Comparison of ENCODE assay signal across 9 cellular contexts in the genomic region with DNA sequence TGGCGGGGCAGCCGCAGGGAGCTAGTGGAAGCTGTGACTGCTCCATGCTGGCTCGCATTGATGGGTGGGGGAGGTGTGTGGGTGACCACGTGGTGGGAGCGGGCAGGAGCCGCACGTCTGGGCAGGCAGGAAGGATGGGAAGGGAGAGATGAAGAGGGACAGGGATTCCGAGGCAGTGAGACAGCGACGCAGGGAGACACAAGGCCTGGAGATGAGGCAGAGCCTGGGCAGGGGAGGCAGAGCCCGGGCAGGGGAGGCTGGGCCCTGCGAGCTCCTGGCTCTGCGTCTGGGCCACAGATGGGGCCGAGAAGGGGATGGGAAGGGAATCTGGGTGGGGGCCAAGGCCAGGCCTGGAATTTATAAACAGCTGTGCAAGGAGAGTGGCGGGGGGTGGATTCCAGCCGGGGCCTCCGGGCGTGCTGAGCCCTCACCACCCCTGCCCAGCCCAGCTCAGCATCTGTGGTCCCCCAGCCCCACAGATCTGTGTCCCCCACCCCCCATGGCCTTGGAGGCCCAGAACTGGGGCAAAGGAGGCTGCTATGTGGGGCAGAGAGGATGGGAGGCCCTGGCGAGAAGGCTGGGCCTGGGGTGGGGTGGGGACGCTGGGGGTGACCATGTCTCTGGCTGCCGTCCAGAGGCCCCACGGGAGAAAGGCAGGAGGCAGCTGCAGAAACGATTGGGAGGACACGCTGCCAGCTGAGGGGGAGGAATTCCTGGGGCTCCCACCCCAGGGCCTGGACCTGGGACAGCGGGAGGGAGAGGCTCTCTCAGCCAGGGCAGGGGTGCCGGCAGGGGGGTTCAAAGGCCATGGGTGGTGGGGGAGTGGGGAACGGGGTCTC. TPM values are rescaled to one million over a fixed set of nuclear protein-coding genes. Genes with fewer than 3 reads are reported as not detected.
A peak's percentile ranks its signal among the peaks of the same experiment; 100 is the strongest.
DNase-seq lines count a peak whose midpoint lies in the region; TF ChIP-seq lines count a peak whose summit lies in the region.
"Had no signal": no experiment of that assay in that cellular context is flagged by ENCODE, and none has a peak within 500 bp of the region (broad histone marks: within the 10 kb centered on the region; RNA-seq: fewer than 3 reads in every experiment).

No MANE protein-coding gene starts in this region.

- H3K9ac ChIP-seq in endodermal cell (ENCODE audit: extremely low read depth, low read length, poor library complexity, severe bottlenecking) = no peak overlapping the region

- H3K4me3 Mint-ChIP-seq in endodermal cell (no peak overlapping the region), mesothelial cell of epicardium (peak overlapping the region; percentile 41)
- H3K4me3 Mint-ChIP-seq: CD4-positive, CD25-positive, alpha-beta regulatory T cell had no signal

- DNase-seq in A172 (ENCODE audit: low spot score) (peak; percentile 87), NCI-H2171 treated with DMSO at 0.1 percent for 48 hours (lab: John Stamatoyannopoulos, UW) (peak; percentile 83), endodermal cell (peak; percentile 64), mesothelial cell of epicardium (ENCODE audit: low spot score in 2 of 2, unreplicated experiment in 2 of 2) (peak; percentile 71 to 77), vagina (ENCODE audit: extremely low spot score in 2 of 2) (peak in 1 of 2 donors; percentile 98), DMS79 (lab: John Stamatoyannopoulos, UW) (no peak), HuH-7 (ENCODE audit: low spot score) (no peak), NOMO-1 (lab: John Stamatoyannopoulos, UW; ENCODE audit: unreplicated experiment in 2 of 2) (no peak)
- DNase-seq: CD4-positive, CD25-positive, alpha-beta regulatory T cell had no signal

- peaks cover 15% of the 10 kb centered on the region for H3K9me3 Mint-ChIP-seq in endodermal cell
- peaks cover 3% of the 10 kb centered on the region for H3K9me3 Mint-ChIP-seq in mesothelial cell of epicardium

- H3K36me3 ChIP-seq in endodermal cell (ENCODE audit: control insufficient read depth, insufficient read depth, low read length) (no peaks in the 10 kb centered on the region), vagina (peaks cover 0 to 13% of the 10 kb centered on the region in 2 donors)

- H3K27ac Mint-ChIP-seq in endodermal cell = no peak overlapping the region
- peak overlapping the region; percentile 93 for H3K27ac Mint-ChIP-seq in mesothelial cell of epicardium

- peak in 1 of 2 donors; percentile 14 for TF ChIP-seq POLR2A in vagina (IDR thresholded peaks at IDR 0.05)

- H3K4me1 ChIP-seq in endodermal cell (ENCODE audit: control insufficient read depth, insufficient read depth, low read length) (no peaks in the 10 kb centered on the region), vagina (peaks cover 97% of the 10 kb centered on the region)

- intact Hi-C loops in vagina (cut with DNase I) = loop anchor here (10.0 kb wide), 1 partner anchor 66 kb away; no protein-coding TSS in a partner anchor

- peaks cover 3% of the 10 kb centered on the region for H3K4me1 Mint-ChIP-seq in endodermal cell
- peaks cover 24% of the 10 kb centered on the region for H3K4me1 Mint-ChIP-seq in mesothelial cell of epicardium

- H3K27me3 Mint-ChIP-seq in endodermal cell (ENCODE audit: insufficient read depth) = peaks cover 12% of the 10 kb centered on the region
- no peaks in the 10 kb centered on the region for H3K27me3 Mint-ChIP-seq in mesothelial cell of epicardium (ENCODE audit: low read depth)

- no peak for TF ChIP-seq CTCF in endodermal cell (conservative IDR thresholded peaks at IDR 0.05)
- no peak for TF ChIP-seq CTCF in mesothelial cell of epicardium (IDR thresholded peaks at IDR 0.05; ENCODE audit: unreplicated experiment)
- no peak for TF ChIP-seq CTCF in vagina (IDR thresholded peaks at IDR 0.05)

- H3K4me3 ChIP-seq in endodermal cell (ENCODE audit: low read length) (no peak overlapping the region), vagina (peak overlapping the region; percentile 29 to 46)

- H3K27me3 ChIP-seq in endodermal cell (ENCODE audit: control insufficient read depth, insufficient read depth, low read length, poor library complexity, severe bottlenecking) (no peaks in the 10 kb centered on the region), vagina (no peaks in the 10 kb centered on the region)

- peaks cover 5% of the 10 kb centered on the region for H3K36me3 Mint-ChIP-seq in endodermal cell (ENCODE audit: low read depth)
- H3K36me3 Mint-ChIP-seq in mesothelial cell of epicardium = peaks cover 16% of the 10 kb centered on the region
- H3K36me3 Mint-ChIP-seq: CD4-positive, CD25-positive, alpha-beta regulatory T cell had no signal

- WGBS in endodermal cell (ENCODE audit: insufficient coverage in 1 of 2, insufficient read length in 1 of 2), 2 experiments = 82 to 92% methylated on average over 7 to 24 of the region's 27 CpGs

- H3K9me3 ChIP-seq in endodermal cell (ENCODE audit: control insufficient read depth, low read length) (peaks cover 5% of the 10 kb centered on the region), vagina (no peaks in the 10 kb centered on the region)

- peak overlapping the region; percentile 66 for H3K27ac ChIP-seq in endodermal cell (ENCODE audit: low read depth, low read length)
- H3K27ac ChIP-seq in vagina = peak overlapping the region; percentile 97

RNA-seq across cellular contexts. Expression of a gene that starts 6.0 kb away (rescaled TPM):
- total RNA-seq in A172 (2014; rRNA removed; shearing (Covaris generic)) = 24.0 and 28.6 TPM in 2 replicates
- total RNA-seq in endodermal cell (1 to 10 TPM; 5.5 to 8.4 TPM), mesothelial cell of epicardium (38.7 to 39.2 TPM (median 38.8 TPM) in 3 replicates), vagina (125 TPM)
- 4.3 TPM for polyA plus RNA-seq in endodermal cell (2013, experiment 1 of 2)
- polyA plus RNA-seq in endodermal cell (2013, experiment 2 of 2) = 3.7 TPM

RNA-seq across cellular contexts. Expression of a gene that starts 26.1 kb away (rescaled TPM):
- total RNA-seq in A172 (2014; rRNA removed; shearing (Covaris generic)) = 20.2 and 41.3 TPM in 2 replicates
- total RNA-seq in endodermal cell = 100 to 1,000 TPM; 190 to 258 TPM
- 259 TPM for polyA plus RNA-seq in endodermal cell (2013, experiment 1 of 2)
- polyA plus RNA-seq in endodermal cell (2013, experiment 2 of 2) = 234 TPM
- total RNA-seq in mesothelial cell of epicardium = 290 to 313 TPM (median 310 TPM) in 3 replicates
- 517 TPM for total RNA-seq in vagina

RNA-seq across cellular contexts. Expression of a gene that starts 59.2 kb away (rescaled TPM):
- total RNA-seq in A172 (2014; rRNA removed; shearing (Covaris generic)) = 152 and 179 TPM in 2 replicates
- 100 to 1,000 TPM; 404 to 410 TPM for total RNA-seq in endodermal cell
- 190 TPM for polyA plus RNA-seq in endodermal cell (2013, experiment 1 of 2)
- polyA plus RNA-seq in endodermal cell (2013, experiment 2 of 2) = 182 TPM
- total RNA-seq in mesothelial cell of epicardium = 113 to 127 TPM (median 117 TPM) in 3 replicates
- 442 TPM for total RNA-seq in vagina

Comparison
In these comparisons a context has a peak if more than half of its experiments do, and no peak if none do; other contexts are left out.
1. DNase-seq: peak in A172 (single experiment), NCI-H2171 treated with DMSO at 0.1 percent for 48 hours (single experiment), endodermal cell (single experiment) and mesothelial cell of epicardium (2 of 2); none in DMS79 (single experiment), HuH-7 (single experiment) and NOMO-1 (0 of 2).